Comparison of ENCODE assay signal across 10 cellular contexts in the genomic region with DNA sequence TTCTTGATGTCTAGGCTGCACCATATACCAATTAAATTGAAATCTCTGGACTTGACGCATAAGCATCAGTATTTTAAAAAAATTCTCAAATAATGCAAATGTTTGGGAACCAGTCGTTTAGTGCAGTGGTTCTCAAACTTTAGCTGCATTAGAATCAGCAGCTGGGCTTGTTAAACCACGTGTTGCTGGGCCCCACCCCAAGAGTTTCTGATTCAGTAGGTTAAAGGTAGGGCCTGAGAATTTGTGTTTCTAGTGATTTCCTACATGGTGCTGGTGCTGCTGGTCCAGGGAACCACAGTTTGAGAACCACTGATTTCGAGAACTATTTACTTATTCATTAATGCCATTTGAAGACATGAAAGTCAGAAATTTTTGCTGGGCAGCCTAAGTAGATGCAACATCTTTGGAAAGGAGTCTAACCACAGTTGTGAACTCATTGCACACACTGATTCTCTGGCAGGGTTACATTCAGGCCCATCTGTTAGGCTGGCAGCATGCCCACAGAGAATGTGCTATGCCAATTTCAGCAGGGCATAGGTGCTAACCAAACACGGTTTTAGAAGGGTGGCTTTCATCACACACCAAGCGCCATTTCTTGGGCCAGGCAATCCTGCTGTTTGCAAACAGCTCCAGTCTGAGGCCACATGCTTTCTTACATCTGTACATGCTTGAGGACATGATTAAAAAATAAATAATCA. TPM values are rescaled to one million over a fixed set of nuclear protein-coding genes. Genes with fewer than 3 reads are reported as not detected.
DNase-seq lines count a peak whose midpoint lies in the region; ATAC-seq and TF ChIP-seq lines count a peak whose summit lies in the region.
"Had no signal": no experiment of that assay in that cellular context is flagged by ENCODE, and none has a peak within 500 bp of the region (broad histone marks: within the 10 kb centered on the region; RNA-seq: fewer than 3 reads in every experiment).

No MANE protein-coding gene starts in this region.

- H2BK5ac ChIP-seq in neuronal stem cell (ENCODE audit: low read length) = no peak overlapping the region

- H2AFZ ChIP-seq in KMS-11 (ENCODE audit: low read depth) (peak overlapping the region; percentile 64), neuronal stem cell (ENCODE audit: low read length) (no peak overlapping the region)

- no peak for TF ChIP-seq CTCF in KMS-11 (conservative IDR thresholded peaks at IDR 0.05; ENCODE audit: low read depth, low read length)
- TF ChIP-seq CTCF in prostate gland (IDR thresholded peaks at IDR 0.05) = no peak

- no peaks in the 10 kb centered on the region for H3K79me2 ChIP-seq in KMS-11 (ENCODE audit: insufficient read depth, low read depth)

- ATAC-seq in GM21717 (IDR thresholded peaks at IDR 0.05; ENCODE audit: unreplicated experiment) = no peak

- no peaks in the 10 kb centered on the region for H3K79me1 ChIP-seq in neuronal stem cell (ENCODE audit: low read depth, low read length)

- no peak overlapping the region for H4K91ac ChIP-seq in neuronal stem cell (ENCODE audit: low read depth, low read length, poor library complexity)

- H3K27ac ChIP-seq in KMS-11 = peak overlapping the region; percentile 56
- no peak overlapping the region for H3K27ac ChIP-seq in prostate gland
- H3K27ac ChIP-seq in neuronal stem cell (replicated peaks; ENCODE audit: low read length) = no peak overlapping the region
- H3K27ac ChIP-seq: coronary artery, suprapubic skin had no signal

- H3K9ac ChIP-seq in KMS-11 = no peak overlapping the region; the same call in 1 of the 2 replicates
- H3K9ac ChIP-seq in neuronal stem cell (ENCODE audit: low read depth, low read length, poor library complexity) = no peak overlapping the region

- H3K23ac ChIP-seq in neuronal stem cell (ENCODE audit: low read depth, low read length, poor library complexity) = no peak overlapping the region

- H3K9me3 ChIP-seq in prostate gland = no peaks in the 10 kb centered on the region
- no peaks in the 10 kb centered on the region for H3K9me3 ChIP-seq in neuronal stem cell (replicated peaks in 1 of 2; ENCODE audit: control insufficient read depth in 2 of 2, insufficient read depth in 1 of 2, low read depth in 1 of 2, low read length in 2 of 2)
- H3K9me3 ChIP-seq: suprapubic skin had no signal

- no peak overlapping the region for H3K4ac ChIP-seq in neuronal stem cell (ENCODE audit: low read length)

- H3K14ac ChIP-seq in neuronal stem cell (ENCODE audit: low read length) = no peak overlapping the region

- H3K27me3 ChIP-seq in KMS-11 (ENCODE audit: insufficient read depth, low read depth) (no peaks in the 10 kb centered on the region), prostate gland (replicated peaks; ENCODE audit: insufficient read depth) (no peaks in the 10 kb centered on the region), neuronal stem cell (ENCODE audit: control insufficient read depth in 3 of 3, insufficient read depth in 3 of 3, low read depth in 1 of 3, low read length in 3 of 3) (peaks cover 0 to 26% (median 0%) of the 10 kb centered on the region in 3 experiments)
- H3K27me3 ChIP-seq: suprapubic skin had no signal

- H3K4me1 ChIP-seq in KMS-11 (ENCODE audit: low read depth, poor library complexity, severe bottlenecking) (peaks cover 26% of the 10 kb centered on the region), prostate gland (replicated peaks) (no peaks in the 10 kb centered on the region), neuronal stem cell (ENCODE audit: control insufficient read depth in 2 of 2, insufficient read depth in 1 of 2, low read depth in 1 of 2, low read length in 2 of 2) (no peaks in the 10 kb centered on the region)
- H3K4me1 ChIP-seq: suprapubic skin had no signal

- TF ChIP-seq POLR2A in prostate gland (IDR thresholded peaks at IDR 0.05) = no peak

- H2AK5ac ChIP-seq in neuronal stem cell (ENCODE audit: low read depth, low read length) = no peak overlapping the region

- H3K36me3 ChIP-seq in KMS-11 (ENCODE audit: insufficient read depth) (no peaks in the 10 kb centered on the region), prostate gland (no peaks in the 10 kb centered on the region), neuronal stem cell (replicated peaks in 1 of 2; ENCODE audit: control insufficient read depth in 2 of 2, insufficient read depth in 2 of 2, low read length in 2 of 2) (no peaks in the 10 kb centered on the region)
- H3K36me3 ChIP-seq: suprapubic skin had no signal

- H2BK120ac ChIP-seq in neuronal stem cell (ENCODE audit: low read depth, low read length) = no peak overlapping the region

- 74% methylated on average over 6 of the region's 6 CpGs for WGBS in prostate gland
- no CpG with 5 or more reads among the region's 6 CpGs for WGBS in neuronal stem cell (ENCODE audit: extremely low coverage in 2 of 2, insufficient read length in 2 of 2, insufficient replicate concordance in 1 of 2), 2 donors

- no peak overlapping the region for H3K18ac ChIP-seq in neuronal stem cell (ENCODE audit: low read length)

- H2BK15ac ChIP-seq in neuronal stem cell (ENCODE audit: low read length) = no peak overlapping the region

- H3K4me2 ChIP-seq in KMS-11 (peak overlapping the region; percentile 49), neuronal stem cell (ENCODE audit: insufficient read depth, low read length, poor library complexity, severe bottlenecking) (no peak overlapping the region)

- DNase-seq in NCI-H345 (lab: John Stamatoyannopoulos, UW) (peak; percentile 77), fibroblast of peridontal ligament (ENCODE audit: extremely low read depth) (peak; percentile 14), prostate gland (ENCODE audit: low spot score) (peak; percentile 6), neuronal stem cell (ENCODE audit: low spot score) (no peak)
- DNase-seq in effector CD4-positive, alpha-beta T cell = no peak
- DNase-seq: activated naive CD8-positive, alpha-beta T cell treated with anti-CD3 and anti-CD28 coated beads for 36 hours had no signal

- no peak overlapping the region for H2BK12ac ChIP-seq in neuronal stem cell (ENCODE audit: low read length)

- no peak overlapping the region for H4K8ac ChIP-seq in neuronal stem cell (ENCODE audit: low read depth, low read length)

- intact Hi-C loops in prostate gland (cut with DNase I) = no loop called here

- H4K20me1 ChIP-seq in KMS-11 (ENCODE audit: insufficient read depth) = no peaks in the 10 kb centered on the region

- peak overlapping the region; percentile 45 for H3K4me3 ChIP-seq in KMS-11 (IDR thresholded peaks at IDR 0.05; ENCODE audit: insufficient read depth, low read depth, low read length)
- H3K4me3 ChIP-seq in prostate gland = no peak overlapping the region
- no peak overlapping the region for H3K4me3 ChIP-seq in neuronal stem cell (ENCODE audit: low read length in 2 of 2)
- H3K4me3 ChIP-seq: coronary artery, suprapubic skin had no signal

RNA-seq across cellular contexts. Expression of a gene that starts 26.4 kb away (rescaled TPM):
- 100 to 1,000 TPM; 105 to 133 TPM for total RNA-seq in prostate gland
- polyA plus RNA-seq in neuronal stem cell (2013, experiment 1 of 2) = 318 TPM
- 288 TPM for polyA plus RNA-seq in neuronal stem cell (2013, experiment 2 of 2)

RNA-seq across cellular contexts. Expression of a gene that starts 39.9 kb away (rescaled TPM):
- 10 to 100 TPM; 35.9 to 56.4 TPM for total RNA-seq in prostate gland
- polyA plus RNA-seq in neuronal stem cell (2013, experiment 1 of 2) = 64.3 TPM
- polyA plus RNA-seq in neuronal stem cell (2013, experiment 2 of 2) = 69.0 TPM

Comparison
In these comparisons a context has a peak if more than half of its experiments do, and no peak if none do; other contexts are left out.
1. DNase-seq: peak in NCI-H345 (single experiment), fibroblast of peridontal ligament (single experiment) and prostate gland (single experiment); none in effector CD4-positive, alpha-beta T cell (single experiment) and neuronal stem cell (single experiment).